Comparison of ENCODE assay signal across 35 cellular contexts in genomic region chr1:16484931-16485330, GRCh38. TPM values are rescaled to one million over a fixed set of nuclear protein-coding genes. Genes with fewer than 3 reads are reported as not detected.
"Had no signal": no experiment of that assay in that cellular context is flagged by ENCODE, and none has a peak within 500 bp of the region (broad histone marks: within the 10 kb centered on the region; RNA-seq: fewer than 3 reads in every experiment).

No MANE protein-coding gene starts in this region.

- H3K27me3 Mint-ChIP-seq: activated CD8-positive, alpha-beta T cell treated with anti-CD3 and anti-CD28 coated beads for 36 hours had no signal

- H3K4me1 ChIP-seq: Peyer's patch had no signal

- H3K36me3 Mint-ChIP-seq: activated naive CD4-positive, alpha-beta T cell treated with anti-CD3 and anti-CD28 coated beads, Interleukin-2, amount 50 U/mL, for 72 hours had no signal

- H3K27ac Mint-ChIP-seq: activated CD8-positive, alpha-beta T cell treated with anti-CD3 and anti-CD28 coated beads for 36 hours; activated T-helper 1 cell treated with anti-CD3 and anti-CD28 coated beads, Interleukin-12 subunit alpha, Interleukin-12 subunit beta, Interleukin-2, Interleukin-4 antibody, amounts not matched to agents 30 ng/mL and 10 ng/mL and 1 ng/mL, durations not matched to agents 14 hours and 24 hours and 36 hours had no signal

- H3K27ac ChIP-seq: brain microvascular endothelial cell, Peyer's patch, WERI-Rb-1 had no signal

- H3K9me3 Mint-ChIP-seq: activated CD8-positive, alpha-beta T cell treated with anti-CD3 and anti-CD28 coated beads for 36 hours; activated naive CD4-positive, alpha-beta T cell treated with anti-CD3 and anti-CD28 coated beads, Interleukin-2, amount 50 U/mL, for 72 hours; activated T-helper 1 cell treated with anti-CD3 and anti-CD28 coated beads, Interleukin-12 subunit alpha, Interleukin-12 subunit beta, Interleukin-2, Interleukin-4 antibody, amounts not matched to agents 30 ng/mL and 10 ng/mL and 1 ng/mL, durations not matched to agents 14 hours and 24 hours and 36 hours had no signal

- H3K27me3 ChIP-seq: brain microvascular endothelial cell, Peyer's patch had no signal

- DNase-seq: activated CD4-positive, alpha-beta T cell treated with anti-CD3 and anti-CD28 coated beads for 1 hour; activated CD4-positive, alpha-beta T cell treated with anti-CD3 and anti-CD28 coated beads for 48 hours; activated CD4-positive, CD25-positive, alpha-beta regulatory T cell; activated CD8-positive, alpha-beta T cell treated with anti-CD3 and anti-CD28 coated beads for 36 hours; activated naive CD4-positive, alpha-beta T cell; activated T-cell treated with anti-CD3 and anti-CD28 coated beads, Interleukin-2, amount 50 U/mL, for 1 hour; amniotic stem cell; brain microvascular endothelial cell; central memory CD4-positive, alpha-beta T cell; NCI-H1092 treated with DMSO at 0.1 percent for 48 hours; NCI-H1417; NCI-H146; NCI-H187; NCI-H2029 treated with DMSO at 0.1 percent for 48 hours; NCI-H2107; NCI-H2171; NCI-H510A; NCI-H526; NCI-H748 treated with DMSO at 0.1 percent for 48 hours; NK-92 treated with Interleukin-12 subunit alpha and Interleukin-12 subunit beta, amount 100 ng/mL, for 24 hours; PC-3; Peyer's patch; RPMI8226; SIG-M5; SW 1271; T-helper 1 cell; T-helper 2 cell; T-helper 9 cell; WERI-Rb-1 had no signal

- FAIRE-seq: K562 had no signal

- ATAC-seq: activated CD8-positive, alpha-beta T cell treated with anti-CD3 and anti-CD28 coated beads for 36 hours; activated naive CD4-positive, alpha-beta T cell treated with anti-CD3 and anti-CD28 coated beads, Interleukin-2, amount 50 U/mL, for 72 hours; PC-3 had no signal

- H3K4me3 Mint-ChIP-seq: activated CD8-positive, alpha-beta T cell treated with anti-CD3 and anti-CD28 coated beads for 36 hours; activated T-helper 1 cell treated with anti-CD3 and anti-CD28 coated beads, Interleukin-12 subunit alpha, Interleukin-12 subunit beta, Interleukin-2, Interleukin-4 antibody, amounts not matched to agents 30 ng/mL and 10 ng/mL and 1 ng/mL, durations not matched to agents 14 hours and 24 hours and 36 hours had no signal

RNA-seq across cellular contexts. Expression of gene RNU1-1, which starts 29.2 kb away (rescaled TPM):
- total RNA-seq: M059J had no signal
- polyA plus RNA-seq: aorta had no signal

RNA-seq across cellular contexts. Expression of gene SPATA21, which starts 47.7 kb away (rescaled TPM):
- total RNA-seq: activated CD8-positive, alpha-beta memory T cell treated with anti-CD3 and anti-CD28 coated beads for 36 hours; activated CD8-positive, alpha-beta T cell treated with anti-CD3 and anti-CD28 coated beads for 36 hours; activated naive CD4-positive, alpha-beta T cell treated with anti-CD3 and anti-CD28 coated beads, Interleukin-2, amount 50 U/mL, for 72 hours; activated T-helper 1 cell treated with anti-CD3 and anti-CD28 coated beads, Interleukin-12 subunit alpha, Interleukin-12 subunit beta, Interleukin-2, Interleukin-4 antibody, amounts not matched to agents 30 ng/mL and 10 ng/mL and 1 ng/mL, durations not matched to agents 14 hours and 24 hours and 36 hours; aorta; PC-3; Peyer's patch had no signal
